ENCODE assay signal across 1 cellular context in genomic region chr13:41426047-41426446, GRCh38.
TF ChIP-seq lines count a peak whose summit lies in the region.

No MANE protein-coding gene starts in this region.

TF ChIP-seq in K562, 482 proteins besides CTCF, POLR2A, EP300 and RAD21:
- TF ChIP-seq TCF3 (CRISPR knock-in tag; IDR thresholded peaks at IDR 0.05) (no peak), ATF1 (CRISPR knock-in tag; IDR thresholded peaks at IDR 0.05) (no peak), ATF1 (tag; IDR thresholded peaks at IDR 0.05) (no peak), PURB (CRISPR knock-in tag; IDR thresholded peaks at IDR 0.05; ENCODE audit: low read depth) (no peak), NR2C1 (IDR thresholded peaks at IDR 0.05) (no peak), NR2C1 (tag; IDR thresholded peaks at IDR 0.05) (no peak), RBM39 (optimal IDR thresholded peaks at IDR 0.05; ENCODE audit: low read depth, low read length) (no peak)
- TF ChIP-seq, protein P1, sequence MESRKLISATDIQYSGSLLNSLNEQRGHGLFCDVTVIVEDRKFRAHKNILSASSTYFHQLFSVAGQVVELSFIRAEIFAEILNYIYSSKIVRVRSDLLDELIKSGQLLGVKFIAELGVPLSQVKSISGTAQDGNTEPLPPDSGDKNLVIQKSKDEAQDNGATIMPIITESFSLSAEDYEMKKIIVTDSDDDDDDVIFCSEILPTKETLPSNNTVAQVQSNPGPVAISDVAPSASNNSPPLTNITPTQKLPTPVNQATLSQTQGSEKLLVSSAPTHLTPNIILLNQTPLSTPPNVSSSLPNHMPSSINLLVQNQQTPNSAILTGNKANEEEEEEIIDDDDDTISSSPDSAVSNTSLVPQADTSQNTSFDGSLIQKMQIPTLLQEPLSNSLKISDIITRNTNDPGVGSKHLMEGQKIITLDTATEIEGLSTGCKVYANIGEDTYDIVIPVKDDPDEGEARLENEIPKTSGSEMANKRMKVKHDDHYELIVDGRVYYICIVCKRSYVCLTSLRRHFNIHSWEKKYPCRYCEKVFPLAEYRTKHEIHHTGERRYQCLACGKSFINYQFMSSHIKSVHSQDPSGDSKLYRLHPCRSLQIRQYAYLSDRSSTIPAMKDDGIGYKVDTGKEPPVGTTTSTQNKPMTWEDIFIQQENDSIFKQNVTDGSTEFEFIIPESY (CRISPR knock-in tag; IDR thresholded peaks at IDR 0.05) = peak; percentile 39; the same call in 1 of the 2 replicates
- TF ChIP-seq, protein P2, sequence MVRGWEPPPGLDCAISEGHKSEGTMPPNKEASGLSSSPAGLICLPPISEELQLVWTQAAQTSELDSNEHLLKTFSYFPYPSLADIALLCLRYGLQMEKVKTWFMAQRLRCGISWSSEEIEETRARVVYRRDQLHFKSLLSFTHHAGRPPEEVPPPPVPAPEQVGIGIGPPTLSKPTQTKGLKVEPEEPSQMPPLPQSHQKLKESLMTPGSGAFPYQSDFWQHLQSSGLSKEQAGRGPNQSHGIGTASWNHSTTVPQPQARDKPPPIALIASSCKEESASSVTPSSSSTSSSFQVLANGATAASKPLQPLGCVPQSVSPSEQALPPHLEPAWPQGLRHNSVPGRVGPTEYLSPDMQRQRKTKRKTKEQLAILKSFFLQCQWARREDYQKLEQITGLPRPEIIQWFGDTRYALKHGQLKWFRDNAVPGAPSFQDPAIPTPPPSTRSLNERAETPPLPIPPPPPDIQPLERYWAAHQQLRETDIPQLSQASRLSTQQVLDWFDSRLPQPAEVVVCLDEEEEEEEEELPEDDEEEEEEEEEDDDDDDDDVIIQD (CRISPR knock-in tag; IDR thresholded peaks at IDR 0.05) = no peak
